1 cellular context compared by ENCODE assay signal in the genomic region with DNA sequence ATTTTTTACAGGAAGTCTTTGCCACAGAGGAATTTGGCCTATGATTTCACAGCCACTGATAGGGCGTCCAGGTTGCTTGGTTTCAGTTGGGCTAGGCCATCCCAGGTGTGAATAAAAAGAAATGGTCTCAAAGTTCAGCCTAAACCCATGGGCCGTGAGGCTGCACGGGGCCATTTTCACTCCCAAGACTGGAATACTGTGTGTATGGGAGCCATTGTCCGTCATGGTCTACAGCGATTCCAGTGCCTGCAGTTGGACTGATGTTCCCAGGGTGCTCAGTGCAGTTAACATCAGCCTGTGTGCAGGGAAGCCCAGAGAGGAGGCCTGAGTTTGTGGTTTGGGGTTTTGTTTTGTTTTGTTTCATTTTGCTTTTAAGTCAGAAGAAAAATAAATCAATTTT.
TF ChIP-seq lines count a peak whose summit lies in the region.

No MANE protein-coding gene starts in this region.

TF ChIP-seq in K562, 482 proteins besides CTCF, POLR2A, EP300 and RAD21:
- TF ChIP-seq, protein P1, sequence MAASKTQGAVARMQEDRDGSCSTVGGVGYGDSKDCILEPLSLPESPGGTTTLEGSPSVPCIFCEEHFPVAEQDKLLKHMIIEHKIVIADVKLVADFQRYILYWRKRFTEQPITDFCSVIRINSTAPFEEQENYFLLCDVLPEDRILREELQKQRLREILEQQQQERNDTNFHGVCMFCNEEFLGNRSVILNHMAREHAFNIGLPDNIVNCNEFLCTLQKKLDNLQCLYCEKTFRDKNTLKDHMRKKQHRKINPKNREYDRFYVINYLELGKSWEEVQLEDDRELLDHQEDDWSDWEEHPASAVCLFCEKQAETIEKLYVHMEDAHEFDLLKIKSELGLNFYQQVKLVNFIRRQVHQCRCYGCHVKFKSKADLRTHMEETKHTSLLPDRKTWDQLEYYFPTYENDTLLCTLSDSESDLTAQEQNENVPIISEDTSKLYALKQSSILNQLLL (CRISPR knock-in tag; IDR thresholded peaks at IDR 0.05; ENCODE audit: borderline replicate concordance), result no peak
- TF ChIP-seq TEAD4 (IDR thresholded peaks at IDR 0.05; ENCODE audit: low read length), result no peak
- 0 out of 2 replicates have a peak, but pooled peaks have one; percentile 29 for TF ChIP-seq TEAD4 (CRISPR knock-in tag; IDR thresholded peaks at IDR 0.05; ENCODE audit: borderline replicate concordance)
